22 cellular contexts compared by ENCODE assay signal in genomic region chr5:171628344-171628743, GRCh38.
"Had no signal": no experiment of that assay in that cellular context is flagged by ENCODE, and none has a peak within 500 bp of the region (broad histone marks: within the 10 kb centered on the region; RNA-seq: fewer than 3 reads in every experiment).

No MANE protein-coding gene starts in this region.

- H3K4me3 ChIP-seq: gastroesophageal sphincter, heart right ventricle, smooth muscle cell, suprapubic skin, transverse colon had no signal

- H3K9me3 Mint-ChIP-seq: activated B cell treated with CpG ODN at 0.5 μM for 24 hours; activated CD4-positive, alpha-beta memory T cell treated with anti-CD3 and anti-CD28 coated beads, Interleukin-2, amount 10 ng/mL, durations not matched to agents 7 days and 5 days; activated naive CD8-positive, alpha-beta T cell treated with anti-CD3 and anti-CD28 coated beads, Interleukin-2, amount 10 ng/mL, durations not matched to agents 7 days and 5 days; activated T-helper 17 cell treated with anti-CD3 and anti-CD28 coated beads, Interleukin-2, amount 50 U/mL, for 72 hours; neural crest cell; stimulated activated naive CD8-positive, alpha-beta T cell treated with anti-CD3 and anti-CD28 coated beads, Interleukin-15, amount 100 ng/mL, for 72 hours had no signal

- H3K9me3 ChIP-seq: gastroesophageal sphincter, heart right ventricle, suprapubic skin, transverse colon had no signal

- H3K4me3 Mint-ChIP-seq: activated B cell treated with CpG ODN at 0.5 μM for 24 hours; activated CD4-positive, alpha-beta memory T cell treated with anti-CD3 and anti-CD28 coated beads, Interleukin-2, amount 10 ng/mL, durations not matched to agents 7 days and 5 days; activated CD8-positive, alpha-beta memory T cell treated with anti-CD3 and anti-CD28 coated beads, Interleukin-2, amount 10 ng/mL, durations not matched to agents 7 days and 5 days; activated naive CD8-positive, alpha-beta T cell treated with anti-CD3 and anti-CD28 coated beads, Interleukin-2, amount 10 ng/mL, durations not matched to agents 7 days and 5 days; activated T-helper 17 cell treated with anti-CD3 and anti-CD28 coated beads, Interleukin-2, amount 50 U/mL, for 72 hours; neural crest cell; stimulated activated naive CD8-positive, alpha-beta T cell treated with anti-CD3 and anti-CD28 coated beads, Interleukin-15, amount 100 ng/mL, for 72 hours had no signal

- H3K27ac Mint-ChIP-seq: activated B cell treated with CpG ODN at 0.5 μM for 24 hours; activated CD4-positive, alpha-beta memory T cell treated with anti-CD3 and anti-CD28 coated beads, Interleukin-2, amount 10 ng/mL, durations not matched to agents 7 days and 5 days; activated CD8-positive, alpha-beta memory T cell treated with anti-CD3 and anti-CD28 coated beads, Interleukin-2, amount 10 ng/mL, durations not matched to agents 7 days and 5 days; activated naive CD8-positive, alpha-beta T cell treated with anti-CD3 and anti-CD28 coated beads, Interleukin-2, amount 10 ng/mL, durations not matched to agents 7 days and 5 days; activated T-helper 17 cell treated with anti-CD3 and anti-CD28 coated beads, Interleukin-2, amount 50 U/mL, for 72 hours; progenitor cell of endocrine pancreas; stimulated activated naive CD8-positive, alpha-beta T cell treated with anti-CD3 and anti-CD28 coated beads, Interleukin-15, amount 100 ng/mL, for 72 hours had no signal

- H3K36me3 ChIP-seq: brain microvascular endothelial cell, gastroesophageal sphincter, heart right ventricle, suprapubic skin, transverse colon had no signal

- DNase-seq: activated B cell treated with CpG ODN at 0.5 μM for 24 hours; activated CD4-positive, alpha-beta memory T cell treated with anti-CD3 and anti-CD28 coated beads, Interleukin-2, amount 10 ng/mL, durations not matched to agents 7 days and 5 days; activated CD4-positive, alpha-beta T cell treated with anti-CD3 and anti-CD28 coated beads for 48 hours; activated CD8-positive, alpha-beta memory T cell treated with anti-CD3 and anti-CD28 coated beads, Interleukin-2, amount 10 ng/mL, durations not matched to agents 7 days and 5 days; activated naive CD4-positive, alpha-beta T cell treated with Interleukin-2 at 50 U/mL for 16 hours; activated naive CD8-positive, alpha-beta T cell treated with anti-CD3 and anti-CD28 coated beads, Interleukin-2, amount 10 ng/mL, durations not matched to agents 7 days and 5 days; brain microvascular endothelial cell; central memory CD4-positive, alpha-beta T cell; erythroblast; heart right ventricle; kidney glomerular epithelial cell; left ventricle myocardium superior; right cardiac atrium; stimulated activated CD4-positive, alpha-beta T cell treated with anti-CD3 and anti-CD28 coated beads, Interleukin-4, amount 100 ng/mL, for 1 hour; stimulated activated naive CD8-positive, alpha-beta T cell treated with anti-CD3 and anti-CD28 coated beads, Interleukin-15, amount 100 ng/mL, for 72 hours; transverse colon had no signal

- H3K27ac ChIP-seq: brain microvascular endothelial cell, gastroesophageal sphincter, heart right ventricle, suprapubic skin, transverse colon had no signal

- H3K4me1 Mint-ChIP-seq: activated B cell treated with CpG ODN at 0.5 μM for 24 hours; activated CD4-positive, alpha-beta memory T cell treated with anti-CD3 and anti-CD28 coated beads, Interleukin-2, amount 10 ng/mL, durations not matched to agents 7 days and 5 days; activated CD8-positive, alpha-beta memory T cell treated with anti-CD3 and anti-CD28 coated beads, Interleukin-2, amount 10 ng/mL, durations not matched to agents 7 days and 5 days; activated naive CD8-positive, alpha-beta T cell treated with anti-CD3 and anti-CD28 coated beads, Interleukin-2, amount 10 ng/mL, durations not matched to agents 7 days and 5 days; activated T-helper 17 cell treated with anti-CD3 and anti-CD28 coated beads, Interleukin-2, amount 50 U/mL, for 72 hours had no signal

- H3K36me3 Mint-ChIP-seq: activated CD8-positive, alpha-beta memory T cell treated with anti-CD3 and anti-CD28 coated beads, Interleukin-2, amount 10 ng/mL, durations not matched to agents 7 days and 5 days; activated naive CD8-positive, alpha-beta T cell treated with anti-CD3 and anti-CD28 coated beads, Interleukin-2, amount 10 ng/mL, durations not matched to agents 7 days and 5 days had no signal
